ENCODE assay signal across 10 cellular contexts in genomic region chr3:169133178-169134161, GRCh38.
DNase-seq lines count a peak whose midpoint lies in the region; ATAC-seq and TF ChIP-seq lines count a peak whose summit lies in the region.
"Had no signal": no experiment of that assay in that cellular context is flagged by ENCODE, and none has a peak within 500 bp of the region (broad histone marks: within the 10 kb centered on the region; RNA-seq: fewer than 3 reads in every experiment).

No MANE protein-coding gene starts in this region.

- no peak overlapping the region for H3K9ac ChIP-seq in SK-N-SH

- H3K79me2 ChIP-seq in SK-N-SH (ENCODE audit: insufficient read depth): no peaks in the 10 kb centered on the region

- no peak overlapping the region for H3K4me3 ChIP-seq in SK-N-SH (ENCODE audit: low read depth in 2 of 2, low read length in 1 of 2)
- no peak overlapping the region for H3K4me3 ChIP-seq in gastroesophageal sphincter
- H3K4me3 ChIP-seq in aorta (ENCODE audit: low read length in 2 of 2): no peak overlapping the region

- no peaks in the 10 kb centered on the region for H3F3A ChIP-seq in SK-N-SH (replicated peaks; ENCODE audit: insufficient read depth)

- no peaks in the 10 kb centered on the region for H4K20me1 ChIP-seq in SK-N-SH (ENCODE audit: insufficient read depth)

- CTCF ChIA-PET in SK-N-SH (lab: Yijun Ruan, JAX): interaction anchor here (0.7 to 6.5 kb wide), 26 partner anchors 9 to 636 kb away, joined by 3 to 121 read pairs (median 4); partner anchors contain the start of genes ACTRT3 and MECOM

- peak; percentile 71 for TF ChIP-seq RAD21 in SK-N-SH (IDR thresholded peaks at IDR 0.05; ENCODE audit: low read length)

- WGBS in SK-N-SH (ENCODE audit: low lambda C conversion rate): 18% methylated on average over 5 of the region's 5 CpGs
- 23 to 42% methylated on average over 5 of the region's 5 CpGs for WGBS in gastroesophageal sphincter (ENCODE audit: low coverage in 1 of 2), 2 donors
- WGBS in aorta, 2 donors: 6 to 9% methylated on average over 5 of the region's 5 CpGs

- no peak for TF ChIP-seq POLR2A in gastroesophageal sphincter (IDR thresholded peaks at IDR 0.05)

- TF ChIP-seq CTCF in 22Rv1 (IDR thresholded peaks at IDR 0.05) (peak; percentile 68), SK-N-SH (IDR thresholded peaks at IDR 0.05) (peak; percentile 62), gastroesophageal sphincter (IDR thresholded peaks at IDR 0.05) (peak; percentile 27 to 45 (median 34))

- ATAC-seq in gastroesophageal sphincter (no peak), GM21786 (IDR thresholded peaks at IDR 0.05; ENCODE audit: unreplicated experiment) (no peak), aorta (ENCODE audit: low FRiP score) (no peak), GM19463 (IDR thresholded peaks at IDR 0.05; ENCODE audit: unreplicated experiment) (no peak)

- no peaks in the 10 kb centered on the region for H3K9me3 ChIP-seq in SK-N-SH
- H3K9me3 ChIP-seq in gastroesophageal sphincter: no peaks in the 10 kb centered on the region
- no peaks in the 10 kb centered on the region for H3K9me3 ChIP-seq in aorta (ENCODE audit: control insufficient read depth, low read length)

- no peaks in the 10 kb centered on the region for H3K9me2 ChIP-seq in SK-N-SH

- intact Hi-C loops in aorta (cut with DNase I): loop anchor here in 1 of 2 donors (10.0 kb wide), 1 partner anchor 631 kb away; the partner anchor contains the start of genes ACTRT3 and TERC

- no peaks in the 10 kb centered on the region for H3K36me3 ChIP-seq in SK-N-SH (replicated peaks in 1 of 2; ENCODE audit: control insufficient read depth in 1 of 2, insufficient read depth in 2 of 2, low read length in 1 of 2)
- H3K36me3 ChIP-seq in gastroesophageal sphincter: no peaks in the 10 kb centered on the region
- peaks cover 0 to 2% of the 10 kb centered on the region in 2 donors for H3K36me3 ChIP-seq in aorta (ENCODE audit: control insufficient read depth in 1 of 2, insufficient read depth in 2 of 2, low read length in 1 of 2)

- H3K27ac ChIP-seq in 22Rv1: no peak overlapping the region
- no peak overlapping the region for H3K27ac ChIP-seq in SK-N-SH (ENCODE audit: low read depth in 2 of 2, low read length in 1 of 2)
- no peak overlapping the region for H3K27ac ChIP-seq in gastroesophageal sphincter
- H3K27ac ChIP-seq in aorta (ENCODE audit: low read depth in 1 of 2, low read length in 2 of 2): no peak overlapping the region

- H3K4me1 ChIP-seq in SK-N-SH (ENCODE audit: control insufficient read depth in 1 of 2, insufficient read depth in 2 of 2, low read depth in 1 of 2, low read length in 1 of 2) (no peaks in the 10 kb centered on the region), gastroesophageal sphincter (peaks cover 0 to 65% (median 3%) of the 10 kb centered on the region in 3 donors), aorta (ENCODE audit: control insufficient read depth in 1 of 2, insufficient read depth in 2 of 2, low read length in 2 of 2) (peaks cover 0 to 2% of the 10 kb centered on the region in 2 donors)

- POLR2A ChIA-PET in SK-N-SH (lab: Yijun Ruan, JAX): no interaction called here

- TF ChIP-seq EP300 in SK-N-SH (IDR thresholded peaks at IDR 0.05; ENCODE audit: borderline replicate concordance in 1 of 2, low read depth in 1 of 2, low read length in 1 of 2): no peak
- no peak for TF ChIP-seq EP300 in gastroesophageal sphincter (IDR thresholded peaks at IDR 0.05)

- H2AFZ ChIP-seq in SK-N-SH (ENCODE audit: low read depth): no peak overlapping the region

- no peak overlapping the region for H3K4me2 ChIP-seq in SK-N-SH

- H3K27me3 ChIP-seq in SK-N-SH (ENCODE audit: insufficient read depth) (peaks cover 8% of the 10 kb centered on the region; the same call in 1 of the 2 replicates), gastroesophageal sphincter (no peaks in the 10 kb centered on the region), aorta (ENCODE audit: control insufficient read depth in 1 of 2, insufficient read depth in 2 of 2, low read length in 1 of 2) (no peaks in the 10 kb centered on the region)

- peak; percentile 21 for DNase-seq in GM03348 (ENCODE audit: low spot score)
- DNase-seq in SK-N-SH: no peak
- no peak for DNase-seq in aorta
- no peak for DNase-seq in KG1 (lab: John Stamatoyannopoulos, UW)
- DNase-seq: activated T-cell treated with anti-CD3 and anti-CD28 coated beads, Interleukin-2, amount 50 U/mL, for 48 hours; NCI-H526 treated with DMSO at 0.1 percent for 48 hours had no signal

TF ChIP-seq in SK-N-SH, 30 proteins besides CTCF, POLR2A, EP300 and RAD21:
- TF ChIP-seq JUND (IDR thresholded peaks at IDR 0.05) (no peak), NRF1 (IDR thresholded peaks at IDR 0.05; ENCODE audit: low read depth, low read length) (no peak), TCF12 (IDR thresholded peaks at IDR 0.05) (no peak), ZBTB33 (IDR thresholded peaks at IDR 0.05; ENCODE audit: borderline replicate concordance, low read depth) (no peak), TAF1 (IDR thresholded peaks at IDR 0.05; ENCODE audit: borderline replicate concordance, low read depth, low read length) (no peak), FOSL2 (IDR thresholded peaks at IDR 0.05; ENCODE audit: borderline replicate concordance, low read depth) (no peak), CHD2 (IDR thresholded peaks at IDR 0.05; ENCODE audit: low read length, partially characterized antibody) (no peak), RFX5 (IDR thresholded peaks at IDR 0.05; ENCODE audit: low read length) (no peak), SIN3A (IDR thresholded peaks at IDR 0.05; ENCODE audit: borderline replicate concordance, low read depth, low read length) (no peak), EZH2phosphoT487 (IDR thresholded peaks at IDR 0.05; ENCODE audit: borderline replicate concordance, low read depth) (no peak), ELF1 (IDR thresholded peaks at IDR 0.05) (no peak), RCOR1 (IDR thresholded peaks at IDR 0.05; ENCODE audit: low read length) (no peak), FOXJ3 (CRISPR knock-in tag; IDR thresholded peaks at IDR 0.05) (no peak), GATA2 (CRISPR knock-in tag; IDR thresholded peaks at IDR 0.05) (no peak), SMC3 (IDR thresholded peaks at IDR 0.05; ENCODE audit: low read depth, low read length) (no peak), POLR2AphosphoS5 (IDR thresholded peaks at IDR 0.05; ENCODE audit: low read depth, low read length) (no peak), PBX3 (IDR thresholded peaks at IDR 0.05) (no peak), IRF3 (IDR thresholded peaks at IDR 0.05; ENCODE audit: low read depth, low read length) (no peak), FOXM1 (IDR thresholded peaks at IDR 0.05; ENCODE audit: low read depth) (no peak), RXRA (IDR thresholded peaks at IDR 0.05; ENCODE audit: borderline replicate concordance, low read depth) (no peak)
